In genomic region chr22:20777420-20778177, GRCh38 we compare ENCODE assay signal across 1 cellular context.
TF ChIP-seq lines count a peak whose summit lies in the region.

No MANE protein-coding gene starts in this region.

TF ChIP-seq in HepG2, 621 proteins besides CTCF, POLR2A, EP300 and RAD21 (continued from another document and continues in another):
- peak; percentile 90 for TF ChIP-seq ZNF800 (CRISPR knock-in tag; IDR thresholded peaks at IDR 0.05)
- TF ChIP-seq ZNF382 (CRISPR knock-in tag; IDR thresholded peaks at IDR 0.05; ENCODE audit: borderline replicate concordance), result no peak
- TF ChIP-seq ZC3H4 (CRISPR knock-in tag; IDR thresholded peaks at IDR 0.05; ENCODE audit: borderline replicate concordance), result no peak
- TF ChIP-seq MBNL3 (CRISPR knock-in tag; conservative IDR thresholded peaks at IDR 0.05), result no peak
- no peak for TF ChIP-seq ZNF891 (CRISPR knock-in tag; IDR thresholded peaks at IDR 0.05)
- peak; percentile 100 for TF ChIP-seq ZBTB34 (CRISPR knock-in tag; IDR thresholded peaks at IDR 0.05)
- TF ChIP-seq ZIK1 (CRISPR knock-in tag; IDR thresholded peaks at IDR 0.05; ENCODE audit: borderline replicate concordance, low read depth), result no peak
- TF ChIP-seq SNAPC5 (CRISPR knock-in tag; IDR thresholded peaks at IDR 0.05; ENCODE audit: borderline replicate concordance), result no peak
- TF ChIP-seq ZBTB4 (CRISPR knock-in tag; IDR thresholded peaks at IDR 0.05; ENCODE audit: borderline replicate concordance), result no peak
- no peak for TF ChIP-seq ATF6 (CRISPR knock-in tag; conservative IDR thresholded peaks at IDR 0.05)
- TF ChIP-seq TEAD2 (CRISPR knock-in tag; IDR thresholded peaks at IDR 0.05), result no peak
- TF ChIP-seq ZNF556 (CRISPR knock-in tag; IDR thresholded peaks at IDR 0.05; ENCODE audit: borderline replicate concordance), result no peak
- TF ChIP-seq ZNF639 (CRISPR knock-in tag; conservative IDR thresholded peaks at IDR 0.05), result 0 out of 2 replicates have a peak, but pooled peaks have one; percentile 51
- no peak for TF ChIP-seq HMGXB3 (CRISPR knock-in tag; IDR thresholded peaks at IDR 0.05; ENCODE audit: borderline replicate concordance)
- TF ChIP-seq CEBPB (IDR thresholded peaks at IDR 0.05; ENCODE audit: borderline replicate concordance, low read depth, low read length), result peak; percentile 95
- TF ChIP-seq SOX13 (IDR thresholded peaks at IDR 0.05), result peak; percentile 97
- peak in 1 of 2 experiments; percentile 99; a peak in 2 of 4 replicates for TF ChIP-seq SOX13 (CRISPR knock-in tag; conservative IDR thresholded peaks at IDR 0.05 in 1 of 2, IDR thresholded peaks at IDR 0.05 in 1 of 2)
- TF ChIP-seq KLF6 (CRISPR knock-in tag; IDR thresholded peaks at IDR 0.05), result peak; percentile 89; the same call in 1 of the 2 replicates
- TF ChIP-seq ZMAT3 (CRISPR knock-in tag; conservative IDR thresholded peaks at IDR 0.05), result peak; percentile 57; the same call in 1 of the 2 replicates
- TF ChIP-seq MED1 (CRISPR knock-in tag; IDR thresholded peaks at IDR 0.05), result peak; percentile 97
- no peak for TF ChIP-seq CREBL2 (CRISPR knock-in tag; IDR thresholded peaks at IDR 0.05; ENCODE audit: borderline replicate concordance)
- no peak for TF ChIP-seq MLLT10 (CRISPR knock-in tag; IDR thresholded peaks at IDR 0.05)
- TF ChIP-seq KLF12 (CRISPR knock-in tag; IDR thresholded peaks at IDR 0.05; ENCODE audit: borderline replicate concordance), result 0 out of 2 replicates have a peak, but pooled peaks have one; percentile 35
- TF ChIP-seq ZNF136 (CRISPR knock-in tag; IDR thresholded peaks at IDR 0.05; ENCODE audit: low read depth), result 0 out of 2 replicates have a peak, but pooled peaks have one; percentile 27
- TF ChIP-seq GTF3A (CRISPR knock-in tag; conservative IDR thresholded peaks at IDR 0.05), result no peak
- TF ChIP-seq NR2C2 (CRISPR knock-in tag; IDR thresholded peaks at IDR 0.05; ENCODE audit: borderline replicate concordance), result peak; percentile 41; the same call in 1 of the 2 replicates
- TF ChIP-seq ZNF251 (CRISPR knock-in tag; IDR thresholded peaks at IDR 0.05), result no peak
- peak; percentile 88 for TF ChIP-seq FOXK2 (IDR thresholded peaks at IDR 0.05)
- no peak for TF ChIP-seq SPEN (CRISPR knock-in tag; IDR thresholded peaks at IDR 0.05; ENCODE audit: low read depth)
- TF ChIP-seq KLF16 (CRISPR knock-in tag; IDR thresholded peaks at IDR 0.05), result peak in 1 of 2 experiments; percentile 83; a peak in 1 of 4 replicates
- no peak for TF ChIP-seq ZNF512 (CRISPR knock-in tag; IDR thresholded peaks at IDR 0.05)
- no peak for TF ChIP-seq ZNF576 (CRISPR knock-in tag; IDR thresholded peaks at IDR 0.05)
- TF ChIP-seq GRHL1 (CRISPR knock-in tag; conservative IDR thresholded peaks at IDR 0.05), result no peak
- peak; percentile 83; the same call in 1 of the 2 replicates for TF ChIP-seq KDM3A (CRISPR knock-in tag; IDR thresholded peaks at IDR 0.05; ENCODE audit: low read depth)
- TF ChIP-seq ZNF232 (CRISPR knock-in tag; IDR thresholded peaks at IDR 0.05; ENCODE audit: borderline replicate concordance), result no peak
- TF ChIP-seq ZNF10 (CRISPR knock-in tag; IDR thresholded peaks at IDR 0.05; ENCODE audit: borderline replicate concordance, low read depth), result no peak
- TF ChIP-seq ZNF761 (CRISPR knock-in tag; conservative IDR thresholded peaks at IDR 0.05), result no peak
- TF ChIP-seq SAFB2 (CRISPR knock-in tag; IDR thresholded peaks at IDR 0.05; ENCODE audit: borderline replicate concordance, low read depth), result peak; percentile 43; the same call in 1 of the 2 replicates
- TF ChIP-seq TBX2 (CRISPR knock-in tag; IDR thresholded peaks at IDR 0.05; ENCODE audit: borderline replicate concordance), result peak; percentile 94; the same call in 1 of the 2 replicates
- TF ChIP-seq SNAPC2 (CRISPR knock-in tag; IDR thresholded peaks at IDR 0.05), result peak; percentile 94
- TF ChIP-seq HIVEP1 (CRISPR knock-in tag; IDR thresholded peaks at IDR 0.05), result no peak
- no peak for TF ChIP-seq WIZ (CRISPR knock-in tag; IDR thresholded peaks at IDR 0.05)
- no peak for TF ChIP-seq SRSF4 (IDR thresholded peaks at IDR 0.05; ENCODE audit: low read depth, low read length, poor library complexity, severe bottlenecking)
